8 cellular contexts compared by ENCODE assay signal in genomic region chr13:112931028-112931934, GRCh38.
DNase-seq lines count a peak whose midpoint lies in the region; ATAC-seq and FAIRE-seq lines count a peak whose summit lies in the region.

No MANE protein-coding gene starts in this region.

- peak; percentile 53 for DNase-seq in NCI-H2029 treated with DMSO at 0.1 percent for 48 hours (lab: John Stamatoyannopoulos, UW)
- peak; percentile 53 for DNase-seq in amniotic stem cell (lab: John Stamatoyannopoulos, UW)
- peak; percentile 52 for DNase-seq in iPS DF 6.9 (ENCODE audit: low read depth, low spot score)
- peak; percentile 94 for DNase-seq in urothelium cell line (ENCODE audit: low spot score)
- DNase-seq in activated effector memory CD4-positive, alpha-beta T cell treated with anti-CD3 and anti-CD28 coated beads, Interleukin-2, amount 50 U/mL, for 16 hours = no peak
- no peak for DNase-seq in T-helper 2 cell

- WGBS in iPS DF 6.9 (ENCODE audit: insufficient coverage, insufficient read length) = no CpG with 5 or more reads among the region's 32 CpGs

- no peaks in the 10 kb centered on the region for H3K36me3 ChIP-seq in iPS DF 6.9 (ENCODE audit: control insufficient read depth, insufficient read depth, low read length)

- H3K27ac ChIP-seq in iPS DF 6.9 (ENCODE audit: low read length) = no peak overlapping the region

- FAIRE-seq in urothelium cell line (lab: Jason Lieb, UNC) = peak; percentile 95

- H3K27me3 ChIP-seq in iPS DF 6.9 (ENCODE audit: control insufficient read depth, insufficient read depth, low read length) = no peaks in the 10 kb centered on the region

- H3K4me3 ChIP-seq in iPS DF 6.9 (ENCODE audit: low read length) = no peak overlapping the region

- H3K9me3 ChIP-seq in iPS DF 6.9 (ENCODE audit: control insufficient read depth, insufficient read depth, low read length) = no peaks in the 10 kb centered on the region

- ATAC-seq in GM21576 (IDR thresholded peaks at IDR 0.05; ENCODE audit: unreplicated experiment) (peak; percentile 90), HG03135 (IDR thresholded peaks at IDR 0.05; ENCODE audit: unreplicated experiment) (no peak)

- peaks cover 2% of the 10 kb centered on the region; the same call in 1 of the 2 replicates for H3K4me1 ChIP-seq in iPS DF 6.9 (ENCODE audit: control insufficient read depth, insufficient read depth, low read length)

Comparison
In these comparisons a context has a peak if more than half of its experiments do, and no peak if none do; other contexts are left out.
1. DNase-seq: peak in NCI-H2029 treated with DMSO at 0.1 percent for 48 hours (single experiment), amniotic stem cell (single experiment), iPS DF 6.9 (single experiment) and urothelium cell line (single experiment); none in activated effector memory CD4-positive, alpha-beta T cell treated with anti-CD3 and anti-CD28 coated beads, Interleukin-2, amount 50 U/mL, for 16 hours (single experiment) and T-helper 2 cell (0 of 5).